Comparison of ENCODE assay signal across 8 cellular contexts in the genomic region with DNA sequence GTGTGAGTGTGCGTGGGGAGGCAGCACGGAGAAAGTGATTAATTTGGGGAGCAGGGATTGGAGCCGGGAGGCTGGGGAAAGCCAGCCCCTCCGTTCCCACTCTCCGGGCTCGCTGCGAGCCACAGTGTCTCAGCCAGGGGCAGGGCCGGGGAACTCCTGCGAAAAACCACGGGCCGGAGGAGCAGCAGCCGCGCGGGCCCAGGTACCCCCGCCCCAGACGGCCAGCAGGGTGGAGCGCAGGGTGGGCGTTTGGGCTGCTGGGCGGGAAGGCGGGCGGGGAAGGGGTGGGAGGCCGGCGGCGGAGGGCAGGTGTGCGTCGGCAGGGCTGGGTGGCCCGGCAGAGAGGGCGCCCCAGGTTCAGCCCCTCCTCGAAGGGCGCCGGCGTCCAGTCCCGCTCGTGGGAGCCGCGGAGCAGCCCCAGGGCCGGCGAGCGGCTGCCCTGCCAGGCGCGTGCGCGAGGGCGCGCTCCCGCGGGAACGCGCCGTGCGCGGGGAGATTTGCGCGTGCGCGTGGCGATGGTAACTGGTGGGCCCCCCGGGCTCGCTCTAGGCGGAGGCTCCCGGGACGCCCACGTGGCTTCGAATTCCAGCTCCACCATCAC. TPM values are rescaled to one million over a fixed set of nuclear protein-coding genes. Genes with fewer than 3 reads are reported as not detected.
A peak's percentile ranks its signal among the peaks of the same experiment; 100 is the strongest.
DNase-seq lines count a peak whose midpoint lies in the region; ATAC-seq, FAIRE-seq and TF ChIP-seq lines count a peak whose summit lies in the region.

No MANE protein-coding gene starts in this region.

- ATAC-seq in HG03045 (IDR thresholded peaks at IDR 0.05; ENCODE audit: unreplicated experiment) = peak; percentile 37
- peak; percentile 17 to 63 (median 56) for ATAC-seq in pancreas
- ATAC-seq in HG02884 (IDR thresholded peaks at IDR 0.05; ENCODE audit: unreplicated experiment) = no peak
- no peak for ATAC-seq in GM18867 (IDR thresholded peaks at IDR 0.05; ENCODE audit: unreplicated experiment)

- H3K27me3 ChIP-seq in endocrine pancreas (ENCODE audit: control insufficient read depth, insufficient read depth, low read length) = no peaks in the 10 kb centered on the region
- peaks cover 0 to 18% (median 10%) of the 10 kb centered on the region in 4 donors for H3K27me3 ChIP-seq in pancreas
- peaks cover 4% of the 10 kb centered on the region for H3K27me3 ChIP-seq in thyroid gland

- H3K27ac ChIP-seq in pancreas = no peak overlapping the region
- no peak overlapping the region for H3K27ac ChIP-seq in thyroid gland

- peak in 3 of 6 donors; percentile 14 to 68 (median 55) for DNase-seq in pancreas
- DNase-seq in thyroid gland = no peak
- DNase-seq in activated CD4-positive, alpha-beta T cell treated with anti-CD3 and anti-CD28 coated beads, Interleukin-2, amount 50 U/mL, for 48 hours = no peak

- H3K9me3 ChIP-seq in endocrine pancreas (ENCODE audit: control insufficient read depth, low read length) = no peaks in the 10 kb centered on the region
- no peaks in the 10 kb centered on the region for H3K9me3 ChIP-seq in pancreas
- no peaks in the 10 kb centered on the region for H3K9me3 ChIP-seq in thyroid gland

- FAIRE-seq in pancreas (lab: Jason Lieb, UNC) = no peak

- TF ChIP-seq CTCF in GM12872 (IDR thresholded peaks at IDR 0.05; ENCODE audit: insufficient read depth, low read depth, low read length) (0 out of 3 replicates have a peak, but pooled peaks have one; percentile 7), pancreas (IDR thresholded peaks at IDR 0.05) (no peak), thyroid gland (IDR thresholded peaks at IDR 0.05) (no peak)

- H3K9ac ChIP-seq in endocrine pancreas (ENCODE audit: control insufficient read depth, insufficient read depth, low read length) = peak overlapping the region; percentile 81

- H3K4me3 ChIP-seq in endocrine pancreas (ENCODE audit: control insufficient read depth, insufficient read depth, low read length) (peak overlapping the region; percentile 82), pancreas (peak overlapping the region; percentile 6 to 56 (median 25)), thyroid gland (replicated peaks in 1 of 3) (peak overlapping the region in 1 of 3 donors; percentile 31)

- intact Hi-C loops in pancreas (cut with DNase I) = no loop called here
- intact Hi-C loops in thyroid gland (cut with DNase I) = no loop called here

- 2% methylated on average over 57 to 63 of the region's 64 CpGs for WGBS in pancreas, 2 donors
- WGBS in thyroid gland, 2 donors = 2% methylated on average over 9 to 36 of the region's 64 CpGs

- peaks cover 13% of the 10 kb centered on the region for H3K4me1 ChIP-seq in endocrine pancreas (ENCODE audit: control insufficient read depth, insufficient read depth, low read length)
- H3K4me1 ChIP-seq in pancreas = peaks cover 0 to 6% (median 4%) of the 10 kb centered on the region in 3 donors
- peaks cover 10 to 20% of the 10 kb centered on the region in 2 donors for H3K4me1 ChIP-seq in thyroid gland

- TF ChIP-seq POLR2A in thyroid gland (IDR thresholded peaks at IDR 0.05) = no peak

- H3K36me3 ChIP-seq in endocrine pancreas (ENCODE audit: control insufficient read depth, insufficient read depth, low read length) = no peaks in the 10 kb centered on the region
- H3K36me3 ChIP-seq in pancreas = no peaks in the 10 kb centered on the region
- H3K36me3 ChIP-seq in thyroid gland = no peaks in the 10 kb centered on the region

RNA-seq across cellular contexts. Expression of a gene that starts 1.4 kb away (rescaled TPM):
- total RNA-seq in pancreas (1 to 10 TPM in 5 of 6 donors, under 1 TPM in 1; 0.41 to 3.4 (median 2.3) TPM), thyroid gland (1 to 10 TPM; 3.1 to 5.0 (median 4.3) TPM)
- polyA plus RNA-seq in pancreas = 1 to 10 TPM in 1 of 2 donors, under 1 TPM in 1; 0.23 to 1.9 TPM

Comparison
In these comparisons a context has a peak if more than half of its experiments do, and no peak if none do; other contexts are left out.
1. ATAC-seq: peak in HG03045 (single experiment) and pancreas (4 of 4); none in HG02884 (single experiment) and GM18867 (single experiment).